Comparison of ENCODE assay signal across 10 cellular contexts in the genomic region with DNA sequence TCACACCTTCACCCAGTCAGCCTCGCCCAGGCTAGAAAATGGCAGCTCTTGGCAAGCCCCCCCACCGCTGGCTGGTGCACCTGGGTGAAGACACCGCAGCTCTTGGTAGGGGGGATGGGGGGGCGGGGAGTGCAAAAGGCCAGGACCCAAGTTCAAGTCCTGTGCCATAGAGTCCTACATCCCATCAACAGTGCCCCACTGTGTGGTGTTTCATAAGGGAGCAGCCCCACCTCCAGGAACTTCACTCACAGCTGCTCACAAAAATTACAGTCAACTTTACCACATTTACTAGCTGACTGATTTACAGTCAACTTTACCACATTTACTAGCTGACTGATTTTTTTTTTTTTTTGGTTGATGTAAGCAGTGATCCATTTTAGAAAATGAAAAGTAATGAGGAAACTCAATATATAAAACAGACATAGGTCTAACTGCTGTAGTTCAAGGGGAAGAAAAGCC.
DNase-seq lines count a peak whose midpoint lies in the region; ATAC-seq and TF ChIP-seq lines count a peak whose summit lies in the region.
"Had no signal": no experiment of that assay in that cellular context is flagged by ENCODE, and none has a peak within 500 bp of the region (broad histone marks: within the 10 kb centered on the region; RNA-seq: fewer than 3 reads in every experiment).

No MANE protein-coding gene starts in this region.

- DNase-seq in activated CD4-positive, alpha-beta memory T cell treated with anti-CD3 and anti-CD28 coated beads for 36 hours: peak; percentile 14
- DNase-seq in activated CD4-positive, alpha-beta memory T cell treated with anti-CD3 and anti-CD28 coated beads, Interleukin-2, amount 10 ng/mL, durations not matched to agents 7 days and 5 days: no peak
- DNase-seq in Jurkat, Clone E6-1 (ENCODE audit: low read depth, low spot score): peak; percentile 32
- DNase-seq in colonic mucosa (peak; percentile 55), NCI-H2081 treated with DMSO at 0.1 percent for 48 hours (lab: John Stamatoyannopoulos, UW) (no peak), NCI-H526 (lab: John Stamatoyannopoulos, UW) (no peak)
- DNase-seq in activated CD4-positive, CD25-positive, alpha-beta regulatory T cell (lab: John Stamatoyannopoulos, UW): no peak
- DNase-seq: 8988T; activated T-cell treated with anti-CD3 and anti-CD28 coated beads, Interleukin-2, amount 50 U/mL, for 1 hour had no signal

- H3K27me3 ChIP-seq in colonic mucosa: no peaks in the 10 kb centered on the region

- ATAC-seq in stimulated activated memory B cell treated with anti-CD40 and anti-IgM and Interleukin-4, amounts not matched to agents 10 μg/mL and 1 μg/mL and 100 μg/mL, for 72 hours: peak; percentile 72

- H3K9ac ChIP-seq in colonic mucosa (ENCODE audit: low read depth in 2 of 2, low read length in 2 of 2): peak overlapping the region in 1 of 2 donors; percentile 66

- no peaks in the 10 kb centered on the region for H3K36me3 ChIP-seq in colonic mucosa

- no peak for TF ChIP-seq CTCF in colonic mucosa (IDR thresholded peaks at IDR 0.05)

- CTCF ChIA-PET in activated CD4-positive, alpha-beta memory T cell treated with anti-CD3 and anti-CD28 coated beads for 36 hours (lab: Charles Lee): interaction anchor here (1.2 to 1.7 kb wide), 2 partner anchors 10 to 299 kb away, joined by 4 read pairs; no protein-coding TSS in a partner anchor
- CTCF ChIA-PET in activated CD4-positive, alpha-beta memory T cell treated with anti-CD3 and anti-CD28 coated beads, Interleukin-2, amount 10 ng/mL, durations not matched to agents 7 days and 5 days (lab: Charles Lee): interaction anchor here (1.1 to 2.1 kb wide), 4 partner anchors 54 to 299 kb away, joined by 3 to 9 read pairs (median 4); no protein-coding TSS in a partner anchor

- H3K27ac ChIP-seq in colonic mucosa: peak overlapping the region; percentile 69

- H3K36me3 Mint-ChIP-seq in activated CD4-positive, alpha-beta memory T cell treated with anti-CD3 and anti-CD28 coated beads for 36 hours: no peaks in the 10 kb centered on the region
- H3K36me3 Mint-ChIP-seq in activated CD4-positive, alpha-beta memory T cell treated with anti-CD3 and anti-CD28 coated beads, Interleukin-2, amount 10 ng/mL, durations not matched to agents 7 days and 5 days (ENCODE audit: low read depth): no peaks in the 10 kb centered on the region
- H3K36me3 Mint-ChIP-seq in stimulated activated memory B cell treated with anti-CD40 and anti-IgM and Interleukin-4, amounts not matched to agents 10 μg/mL and 1 μg/mL and 100 μg/mL, for 72 hours: peaks cover 36% of the 10 kb centered on the region

- POLR2A ChIA-PET in activated CD4-positive, alpha-beta memory T cell treated with anti-CD3 and anti-CD28 coated beads for 36 hours (lab: Charles Lee): no interaction called here
- POLR2A ChIA-PET in activated CD4-positive, alpha-beta memory T cell treated with anti-CD3 and anti-CD28 coated beads, Interleukin-2, amount 10 ng/mL, durations not matched to agents 7 days and 5 days (lab: Charles Lee): no interaction called here

- peaks cover 9% of the 10 kb centered on the region for H3K4me1 ChIP-seq in colonic mucosa

- no peaks in the 10 kb centered on the region for H3K9me3 Mint-ChIP-seq in activated CD4-positive, alpha-beta memory T cell treated with anti-CD3 and anti-CD28 coated beads for 36 hours
- H3K9me3 Mint-ChIP-seq in activated CD4-positive, alpha-beta memory T cell treated with anti-CD3 and anti-CD28 coated beads, Interleukin-2, amount 10 ng/mL, durations not matched to agents 7 days and 5 days: no peaks in the 10 kb centered on the region
- H3K9me3 Mint-ChIP-seq in stimulated activated memory B cell treated with anti-CD40 and anti-IgM and Interleukin-4, amounts not matched to agents 10 μg/mL and 1 μg/mL and 100 μg/mL, for 72 hours: no peaks in the 10 kb centered on the region

- H3K27me3 Mint-ChIP-seq in activated CD4-positive, alpha-beta memory T cell treated with anti-CD3 and anti-CD28 coated beads for 36 hours: no peaks in the 10 kb centered on the region
- no peaks in the 10 kb centered on the region for H3K27me3 Mint-ChIP-seq in activated CD4-positive, alpha-beta memory T cell treated with anti-CD3 and anti-CD28 coated beads, Interleukin-2, amount 10 ng/mL, durations not matched to agents 7 days and 5 days
- H3K27me3 Mint-ChIP-seq in stimulated activated memory B cell treated with anti-CD40 and anti-IgM and Interleukin-4, amounts not matched to agents 10 μg/mL and 1 μg/mL and 100 μg/mL, for 72 hours: no peaks in the 10 kb centered on the region

- H3K27ac Mint-ChIP-seq in activated CD4-positive, alpha-beta memory T cell treated with anti-CD3 and anti-CD28 coated beads for 36 hours: no peak overlapping the region
- H3K27ac Mint-ChIP-seq in activated CD4-positive, alpha-beta memory T cell treated with anti-CD3 and anti-CD28 coated beads, Interleukin-2, amount 10 ng/mL, durations not matched to agents 7 days and 5 days: no peak overlapping the region
- peak overlapping the region; percentile 79 for H3K27ac Mint-ChIP-seq in stimulated activated memory B cell treated with anti-CD40 and anti-IgM and Interleukin-4, amounts not matched to agents 10 μg/mL and 1 μg/mL and 100 μg/mL, for 72 hours

- no peak overlapping the region for H3K4me3 Mint-ChIP-seq in activated CD4-positive, alpha-beta memory T cell treated with anti-CD3 and anti-CD28 coated beads for 36 hours
- no peak overlapping the region for H3K4me3 Mint-ChIP-seq in activated CD4-positive, alpha-beta memory T cell treated with anti-CD3 and anti-CD28 coated beads, Interleukin-2, amount 10 ng/mL, durations not matched to agents 7 days and 5 days
- no peak overlapping the region for H3K4me3 Mint-ChIP-seq in stimulated activated memory B cell treated with anti-CD40 and anti-IgM and Interleukin-4, amounts not matched to agents 10 μg/mL and 1 μg/mL and 100 μg/mL, for 72 hours

- H3K9me3 ChIP-seq in colonic mucosa: no peaks in the 10 kb centered on the region

- no peak overlapping the region for H3K4me3 ChIP-seq in Jurkat, Clone E6-1 (ENCODE audit: low read length)
- H3K4me3 ChIP-seq in colonic mucosa: no peak overlapping the region

- intact Hi-C loops in activated CD4-positive, alpha-beta memory T cell treated with anti-CD3 and anti-CD28 coated beads for 36 hours (cut with micrococcal nuclease): no loop called here
- intact Hi-C loops in colonic mucosa (cut with DNase I): no loop called here

- H3K4me1 Mint-ChIP-seq in activated CD4-positive, alpha-beta memory T cell treated with anti-CD3 and anti-CD28 coated beads for 36 hours (ENCODE audit: low read depth): no peaks in the 10 kb centered on the region
- peaks cover 5% of the 10 kb centered on the region for H3K4me1 Mint-ChIP-seq in activated CD4-positive, alpha-beta memory T cell treated with anti-CD3 and anti-CD28 coated beads, Interleukin-2, amount 10 ng/mL, durations not matched to agents 7 days and 5 days
- peaks cover 68% of the 10 kb centered on the region for H3K4me1 Mint-ChIP-seq in stimulated activated memory B cell treated with anti-CD40 and anti-IgM and Interleukin-4, amounts not matched to agents 10 μg/mL and 1 μg/mL and 100 μg/mL, for 72 hours

Comparison
In these comparisons a context has a peak if more than half of its experiments do, and no peak if none do; other contexts are left out.
1. DNase-seq: peak in activated CD4-positive, alpha-beta memory T cell treated with anti-CD3 and anti-CD28 coated beads for 36 hours (single experiment), Jurkat, Clone E6-1 (single experiment) and colonic mucosa (single experiment); none in activated CD4-positive, alpha-beta memory T cell treated with anti-CD3 and anti-CD28 coated beads, Interleukin-2, amount 10 ng/mL, durations not matched to agents 7 days and 5 days (single experiment), NCI-H2081 treated with DMSO at 0.1 percent for 48 hours (single experiment), activated CD4-positive, CD25-positive, alpha-beta regulatory T cell (0 of 4) and NCI-H526 (0 of 2).